In genomic region chr6:14763139-14763538, GRCh38 we compare ENCODE assay signal across 13 cellular contexts.
DNase-seq lines count a peak whose midpoint lies in the region; ATAC-seq and TF ChIP-seq lines count a peak whose summit lies in the region.
"Had no signal": no experiment of that assay in that cellular context is flagged by ENCODE, and none has a peak within 500 bp of the region (broad histone marks: within the 10 kb centered on the region; RNA-seq: fewer than 3 reads in every experiment).

No MANE protein-coding gene starts in this region.

- no peak overlapping the region for H3K4me3 Mint-ChIP-seq in endothelial cell (ENCODE audit: unreplicated experiment)
- H3K4me3 Mint-ChIP-seq: CD4-positive, alpha-beta memory T cell had no signal

- DNase-seq in AG09319 (ENCODE audit: extremely low read depth, low read depth) (peak; percentile 35), HT1080 (ENCODE audit: low read depth) (peak; percentile 13), astrocyte of the hippocampus (ENCODE audit: low read depth, low spot score) (peak; percentile 22), left colon (no peak), activated gamma-delta T cell (lab: John Stamatoyannopoulos, UW) (no peak), endothelial cell (ENCODE audit: low spot score) (no peak)
- DNase-seq: amygdala; CD4-positive, alpha-beta memory T cell; MV-4-11; retina; stomach had no signal

- H3K9me3 Mint-ChIP-seq in endothelial cell (ENCODE audit: unreplicated experiment), result no peaks in the 10 kb centered on the region
- H3K9me3 Mint-ChIP-seq: CD4-positive, alpha-beta memory T cell had no signal

- no peak overlapping the region for H3K27ac Mint-ChIP-seq in endothelial cell (ENCODE audit: unreplicated experiment)
- H3K27ac Mint-ChIP-seq: CD4-positive, alpha-beta memory T cell had no signal

- intact Hi-C loops in left colon (cut with DNase I, micrococcal nuclease), result no loop called here

- peaks cover 4% of the 10 kb centered on the region for H3K4me1 Mint-ChIP-seq in endothelial cell (ENCODE audit: unreplicated experiment)

- ATAC-seq in left colon, result peak; percentile 42
- no peak for ATAC-seq in HG03457 (IDR thresholded peaks at IDR 0.05; ENCODE audit: unreplicated experiment)
- ATAC-seq in GM19023 (IDR thresholded peaks at IDR 0.05; ENCODE audit: unreplicated experiment), result no peak

- peaks cover 4% of the 10 kb centered on the region for H3K27me3 Mint-ChIP-seq in endothelial cell (ENCODE audit: unreplicated experiment)
- H3K27me3 Mint-ChIP-seq: CD4-positive, alpha-beta memory T cell had no signal

- no peaks in the 10 kb centered on the region for H3K36me3 Mint-ChIP-seq in endothelial cell (ENCODE audit: low read depth, unreplicated experiment)
- H3K36me3 Mint-ChIP-seq: CD4-positive, alpha-beta memory T cell had no signal

- TF ChIP-seq CTCF in AG09319 (IDR thresholded peaks at IDR 0.05; ENCODE audit: low read depth, low read length), result no peak
- no peak for TF ChIP-seq CTCF in endothelial cell (IDR thresholded peaks at IDR 0.05; ENCODE audit: unreplicated experiment)

Comparison
In these comparisons a context has a peak if more than half of its experiments do, and no peak if none do; other contexts are left out.
1. DNase-seq: peak in AG09319 (single experiment), HT1080 (single experiment) and astrocyte of the hippocampus (single experiment); none in left colon (0 of 2), activated gamma-delta T cell (single experiment) and endothelial cell (single experiment).